10 cellular contexts compared by ENCODE assay signal in the genomic region with DNA sequence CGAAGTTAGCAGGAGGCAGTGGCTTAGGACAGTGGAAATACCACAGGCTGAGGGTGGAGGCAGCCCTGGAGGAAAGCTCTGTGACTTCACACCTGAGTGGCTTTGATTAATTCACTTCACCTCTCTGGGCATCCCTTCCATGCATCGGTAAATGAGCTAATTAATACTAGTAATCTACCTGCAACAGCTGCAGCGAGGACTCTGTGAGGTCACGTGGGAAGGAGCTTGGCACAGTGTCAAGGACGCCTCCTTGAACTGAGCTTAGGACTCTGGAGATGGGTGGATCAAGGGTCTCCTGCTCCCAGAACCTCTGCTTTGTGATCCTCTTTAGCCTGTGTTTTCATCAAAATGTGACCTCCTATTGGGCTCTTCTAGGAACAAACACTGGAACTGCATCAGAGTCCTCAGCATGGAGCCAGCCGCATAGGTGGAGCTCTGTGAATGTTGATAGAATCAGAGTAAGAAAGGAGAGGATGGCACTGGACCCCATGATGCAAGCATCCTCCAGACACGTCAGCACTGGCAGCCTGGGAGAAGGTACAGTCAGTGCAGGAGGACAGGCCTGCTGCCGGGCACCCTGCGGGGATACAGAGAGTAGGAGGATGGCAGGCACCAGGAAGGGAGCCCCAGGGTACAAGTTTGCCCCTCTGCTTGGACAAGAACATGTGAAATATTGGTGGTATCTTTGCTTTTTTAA. TPM values are rescaled to one million over a fixed set of nuclear protein-coding genes. Genes with fewer than 3 reads are reported as not detected.
A peak's percentile ranks its signal among the peaks of the same experiment; 100 is the strongest.
DNase-seq lines count a peak whose midpoint lies in the region; ATAC-seq and TF ChIP-seq lines count a peak whose summit lies in the region.
"Had no signal": no experiment of that assay in that cellular context is flagged by ENCODE, and none has a peak within 500 bp of the region (broad histone marks: within the 10 kb centered on the region; RNA-seq: fewer than 3 reads in every experiment).

No MANE protein-coding gene starts in this region.

- no peak overlapping the region for H3K4me3 Mint-ChIP-seq in activated CD8-positive, alpha-beta T cell treated with anti-CD3 and anti-CD28 coated beads, Interleukin-2, amount 10 ng/mL, durations not matched to agents 7 days and 5 days
- H3K4me3 Mint-ChIP-seq in activated CD8-positive, alpha-beta T cell treated with anti-CD3 and anti-CD28 coated beads for 36 hours: no peak overlapping the region

- H3K4me3 ChIP-seq in coronary artery (peak overlapping the region; percentile 81), urinary bladder (ENCODE audit: low read depth, low read length) (no peak overlapping the region)

- peak overlapping the region; percentile 92 to 96 for H3K27ac ChIP-seq in coronary artery
- peak overlapping the region; percentile 54 for H3K27ac ChIP-seq in urinary bladder (ENCODE audit: low read depth)
- H3K27ac ChIP-seq: epithelial cell of prostate had no signal

- H3K4me1 ChIP-seq in urinary bladder (ENCODE audit: insufficient read depth): no peaks in the 10 kb centered on the region

- H3K36me3 ChIP-seq in urinary bladder (ENCODE audit: insufficient read depth): no peaks in the 10 kb centered on the region

- no peak for DNase-seq in activated CD8-positive, alpha-beta T cell treated with anti-CD3 and anti-CD28 coated beads, Interleukin-2, amount 10 ng/mL, durations not matched to agents 7 days and 5 days
- DNase-seq in activated CD8-positive, alpha-beta T cell treated with anti-CD3 and anti-CD28 coated beads for 36 hours: no peak
- no peak for DNase-seq in coronary artery (ENCODE audit: low spot score)
- peak; percentile 51 for DNase-seq in mucosa of gallbladder (ENCODE audit: low spot score)
- DNase-seq in H4 (ENCODE audit: low spot score): no peak
- DNase-seq in stimulated activated CD8-positive, alpha-beta memory T cell treated with anti-CD3 and anti-CD28 coated beads, Interleukin-4, amount 100 ng/mL, for 48 hours: no peak
- DNase-seq: T-helper 2 cell had no signal

- peaks cover 10% of the 10 kb centered on the region for H3K4me1 Mint-ChIP-seq in activated CD8-positive, alpha-beta T cell treated with anti-CD3 and anti-CD28 coated beads, Interleukin-2, amount 10 ng/mL, durations not matched to agents 7 days and 5 days (ENCODE audit: low read depth)
- H3K4me1 Mint-ChIP-seq in activated CD8-positive, alpha-beta T cell treated with anti-CD3 and anti-CD28 coated beads for 36 hours (ENCODE audit: low read depth): no peaks in the 10 kb centered on the region

- intact Hi-C loops in activated CD8-positive, alpha-beta T cell treated with anti-CD3 and anti-CD28 coated beads for 36 hours (cut with micrococcal nuclease): no loop called here

- H3K27ac Mint-ChIP-seq in activated CD8-positive, alpha-beta T cell treated with anti-CD3 and anti-CD28 coated beads, Interleukin-2, amount 10 ng/mL, durations not matched to agents 7 days and 5 days: no peak overlapping the region
- no peak overlapping the region for H3K27ac Mint-ChIP-seq in activated CD8-positive, alpha-beta T cell treated with anti-CD3 and anti-CD28 coated beads for 36 hours

- ATAC-seq in activated CD8-positive, alpha-beta T cell treated with anti-CD3 and anti-CD28 coated beads, Interleukin-2, amount 10 ng/mL, durations not matched to agents 7 days and 5 days: peak; percentile 13
- ATAC-seq in activated CD8-positive, alpha-beta T cell treated with anti-CD3 and anti-CD28 coated beads for 36 hours: no peak
- ATAC-seq in HG02938 (IDR thresholded peaks at IDR 0.05; ENCODE audit: unreplicated experiment): no peak

- TF ChIP-seq CTCF in activated CD8-positive, alpha-beta T cell treated with anti-CD3 and anti-CD28 coated beads for 36 hours (IDR thresholded peaks at IDR 0.05): no peak
- TF ChIP-seq CTCF in coronary artery (IDR thresholded peaks at IDR 0.05): no peak

- POLR2A ChIA-PET in activated CD8-positive, alpha-beta T cell treated with anti-CD3 and anti-CD28 coated beads, Interleukin-2, amount 10 ng/mL, durations not matched to agents 7 days and 5 days (lab: Charles Lee): no interaction called here
- POLR2A ChIA-PET in activated CD8-positive, alpha-beta T cell treated with anti-CD3 and anti-CD28 coated beads for 36 hours (lab: Charles Lee): no interaction called here

- peaks cover 59% of the 10 kb centered on the region for H3K27me3 Mint-ChIP-seq in activated CD8-positive, alpha-beta T cell treated with anti-CD3 and anti-CD28 coated beads, Interleukin-2, amount 10 ng/mL, durations not matched to agents 7 days and 5 days (ENCODE audit: low read depth)
- H3K27me3 Mint-ChIP-seq in activated CD8-positive, alpha-beta T cell treated with anti-CD3 and anti-CD28 coated beads for 36 hours: peaks cover 23% of the 10 kb centered on the region

- CTCF ChIA-PET in activated CD8-positive, alpha-beta T cell treated with anti-CD3 and anti-CD28 coated beads, Interleukin-2, amount 10 ng/mL, durations not matched to agents 7 days and 5 days (lab: Charles Lee): interaction anchor here (0.9 to 1.0 kb wide), 2 partner anchors 20 to 74 kb away, joined by 3 read pairs; no protein-coding TSS in a partner anchor
- CTCF ChIA-PET in activated CD8-positive, alpha-beta T cell treated with anti-CD3 and anti-CD28 coated beads for 36 hours (lab: Charles Lee): interaction anchor here (0.8 to 1.8 kb wide), 3 partner anchors 15 to 158 kb away, joined by 3 to 6 read pairs (median 4); no protein-coding TSS in a partner anchor

- H3K36me3 Mint-ChIP-seq in activated CD8-positive, alpha-beta T cell treated with anti-CD3 and anti-CD28 coated beads, Interleukin-2, amount 10 ng/mL, durations not matched to agents 7 days and 5 days (ENCODE audit: low read depth): no peaks in the 10 kb centered on the region
- H3K36me3 Mint-ChIP-seq in activated CD8-positive, alpha-beta T cell treated with anti-CD3 and anti-CD28 coated beads for 36 hours (ENCODE audit: low read depth): no peaks in the 10 kb centered on the region

- 45% methylated on average over 9 of the region's 9 CpGs for WGBS in urinary bladder

- H3K9me3 Mint-ChIP-seq in activated CD8-positive, alpha-beta T cell treated with anti-CD3 and anti-CD28 coated beads, Interleukin-2, amount 10 ng/mL, durations not matched to agents 7 days and 5 days (ENCODE audit: insufficient read depth): no peaks in the 10 kb centered on the region
- no peaks in the 10 kb centered on the region for H3K9me3 Mint-ChIP-seq in activated CD8-positive, alpha-beta T cell treated with anti-CD3 and anti-CD28 coated beads for 36 hours

RNA-seq across cellular contexts. Expression of gene ANGPTL2, which starts 1.0 kb away (rescaled TPM):
- not detected for total RNA-seq in activated CD8-positive, alpha-beta T cell treated with anti-CD3 and anti-CD28 coated beads, Interleukin-2, amount 10 ng/mL, durations not matched to agents 7 days and 5 days
- not detected for total RNA-seq in activated CD8-positive, alpha-beta T cell treated with anti-CD3 and anti-CD28 coated beads for 36 hours
- 55.2 TPM for total RNA-seq in mucosa of gallbladder
- 37.7 TPM for total RNA-seq in urinary bladder
- polyA plus RNA-seq in urinary bladder: 94.6 TPM
- total RNA-seq in H4 (2014; rRNA removed; shearing (Covaris generic)): 8.8 and 13.9 TPM in 2 replicates
